In the genomic region with DNA sequence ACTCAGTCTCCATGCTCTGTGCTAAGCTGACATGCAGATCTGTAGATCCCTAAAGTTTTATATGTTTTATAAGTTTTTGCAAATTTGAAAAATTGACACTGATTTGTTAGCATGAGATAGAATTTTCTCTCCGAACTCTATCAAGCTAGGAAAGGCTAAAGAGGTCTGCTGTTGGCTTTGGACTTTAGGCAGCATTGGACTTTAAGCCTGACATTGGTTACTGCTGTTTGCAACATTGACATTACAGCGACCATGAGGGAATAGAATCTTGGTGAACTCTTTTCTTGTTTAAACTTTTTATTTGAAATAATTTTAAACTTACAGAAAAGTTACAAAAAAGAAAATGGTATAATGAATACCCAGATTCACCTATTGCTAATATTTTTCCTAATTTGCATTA, we compare ENCODE assay signal across 34 cellular contexts.
"Had no signal": no experiment of that assay in that cellular context is flagged by ENCODE, and none has a peak within 500 bp of the region (broad histone marks: within the 10 kb centered on the region; RNA-seq: fewer than 3 reads in every experiment).

No MANE protein-coding gene starts in this region.

- H3K27ac ChIP-seq: adrenal gland, ascending aorta, body of pancreas, brain microvascular endothelial cell, breast epithelium, cardiac muscle cell had no signal

- H3K4me1 ChIP-seq: adrenal gland, ascending aorta, body of pancreas, breast epithelium had no signal

- FAIRE-seq: astrocyte had no signal

- DNase-seq: activated effector memory CD4-positive, alpha-beta T cell treated with anti-CD3 and anti-CD28 coated beads, Interleukin-2, amount 50 U/mL, for 16 hours; activated effector memory CD4-positive, alpha-beta T cell treated with Interleukin-2 at 50 U/mL for 16 hours; activated gamma-delta T cell; activated gamma-delta T cell treated with Interleukin-2 at 50 U/mL for 16 hours; activated naive CD4-positive, alpha-beta T cell; activated naive CD4-positive, alpha-beta T cell treated with anti-CD3 and anti-CD28 coated beads for 36 hours; activated naive CD4-positive, alpha-beta T cell treated with anti-CD3 and anti-CD28 coated beads, Interleukin-2, amount 10 ng/mL, durations not matched to agents 7 days and 5 days; activated naive CD4-positive, alpha-beta T cell treated with anti-CD3 and anti-CD28 coated beads, Interleukin-2, amount 50 U/mL, for 16 hours; activated naive CD4-positive, alpha-beta T cell treated with Interleukin-2 at 50 U/mL for 16 hours; activated naive CD8-positive, alpha-beta T cell treated with anti-CD3 and anti-CD28 coated beads for 36 hours; activated naive CD8-positive, alpha-beta T cell treated with anti-CD3 and anti-CD28 coated beads, Interleukin-2, amount 10 ng/mL, durations not matched to agents 7 days and 5 days; activated naive CD8-positive, alpha-beta T cell treated with anti-CD3 and anti-CD28 coated beads, Interleukin-2, amount 50 U/mL, for 24 hours; activated T-cell treated with anti-CD3 and anti-CD28 coated beads for 4 hours; activated T-cell treated with anti-CD3 and anti-CD28 coated beads, Interleukin-2, amount 50 U/mL, for 1 hour; activated T-cell treated with anti-CD3 and anti-CD28 coated beads, Interleukin-2, amount 50 U/mL, for 24 hours; activated T-cell treated with anti-CD3 and anti-CD28 coated beads, Interleukin-2, amount 50 U/mL, for 4 hours; activated T-cell treated with anti-CD3 and anti-CD28 coated beads, Interleukin-2, amount 50 U/mL, for 48 hours; activated T-cell treated with anti-CD3 and anti-CD28 coated beads, Interleukin-2, amount 50 U/mL, for 72 hours; adrenal gland; amniotic stem cell; amygdala; anterior cingulate cortex; aorta; body of pancreas; brain microvascular endothelial cell; caudate nucleus; central memory CD4-positive, alpha-beta T cell; cerebellar nuclear complex had no signal

- H3K36me3 ChIP-seq: adrenal gland, ascending aorta, brain microvascular endothelial cell, breast epithelium, cardiac muscle cell had no signal

- H3K9me3 ChIP-seq: adrenal gland, ascending aorta, body of pancreas, breast epithelium had no signal

- H3K4me3 ChIP-seq: adrenal gland, ascending aorta, body of pancreas, breast epithelium, cardiac muscle cell had no signal

- H3K27me3 ChIP-seq: adrenal gland, ascending aorta, body of pancreas, brain microvascular endothelial cell, breast epithelium had no signal

- ATAC-seq: activated naive CD4-positive, alpha-beta T cell treated with anti-CD3 and anti-CD28 coated beads, Interleukin-2, amount 50 U/mL, for 72 hours; activated naive CD8-positive, alpha-beta T cell treated with anti-CD3 and anti-CD28 coated beads, Interleukin-2, amount 50 U/mL, for 24 hours; activated T-cell treated with anti-CD3 and anti-CD28 coated beads, Interleukin-2, amount 50 U/mL, for 4 hours; activated T-cell treated with anti-CD3 and anti-CD28 coated beads, Interleukin-2, amount 50 U/mL, for 72 hours; activated T-helper 17 cell treated with anti-CD3 and anti-CD28 coated beads, Interleukin-2, amount 50 U/mL, for 72 hours; body of pancreas had no signal
